ENCODE assay signal across 8 cellular contexts in the genomic region with DNA sequence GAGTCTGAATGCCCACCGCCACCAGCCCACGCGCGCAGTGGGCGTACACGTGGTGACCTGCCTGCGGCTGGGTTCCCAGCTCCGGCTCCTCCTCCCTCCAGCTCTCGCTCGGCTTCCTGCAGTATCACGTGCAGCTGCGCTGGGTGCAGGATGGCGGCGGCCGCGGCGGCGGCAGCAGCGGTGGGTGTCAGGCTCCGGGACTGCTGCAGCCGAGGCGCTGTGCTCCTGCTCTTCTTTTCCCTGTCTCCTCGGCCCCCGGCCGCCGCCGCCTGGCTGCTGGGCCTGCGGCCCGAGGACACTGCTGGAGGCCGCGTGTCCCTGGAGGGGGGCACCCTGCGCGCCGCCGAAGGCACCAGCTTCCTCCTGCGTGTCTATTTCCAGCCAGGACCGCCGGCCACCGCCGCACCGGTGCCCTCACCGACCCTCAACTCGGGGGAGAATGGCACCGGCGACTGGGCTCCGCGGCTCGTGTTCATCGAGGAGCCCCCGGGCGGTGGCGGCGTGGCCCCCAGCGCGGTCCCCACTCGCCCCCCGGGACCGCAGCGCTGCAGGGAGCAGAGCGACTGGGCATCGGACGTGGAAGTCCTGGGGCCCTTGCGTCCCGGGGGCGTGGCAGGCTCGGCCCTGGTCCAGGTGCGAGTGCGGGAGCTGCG. TPM values are rescaled to one million over a fixed set of nuclear protein-coding genes. Genes with fewer than 3 reads are reported as not detected.
DNase-seq lines count a peak whose midpoint lies in the region; ATAC-seq and TF ChIP-seq lines count a peak whose summit lies in the region.

A gene (plus strand): TSS at position 119 of the 653 bp plus-strand sequence. CDS start 32 bp downstream, at position 151.

- ATAC-seq in HG03095 (IDR thresholded peaks at IDR 0.05; ENCODE audit: unreplicated experiment), result no peak

- TF ChIP-seq CTCF in HEK293 (tag by site-specific recombination; IDR thresholded peaks at IDR 0.05) (no peak; the same call in 1 of the 2 replicates), astrocyte of the cerebellum (IDR thresholded peaks at IDR 0.05; ENCODE audit: low read depth, low read length, missing control alignments) (no peak)

- POLR2A ChIA-PET in HEK293 (lab: Yijun Ruan, JAX), result interaction anchor here (1.0 to 1.2 kb wide), 2 partner anchors 15 to 101 kb away, joined by 3 read pairs; a partner anchor contains a TSS

- in situ Hi-C loops in astrocyte of the cerebellum (cut with HindIII; ENCODE audit: low sequenced_read_pairs), result no loop called here

- DNase-seq in NCI-H460 (ENCODE audit: extremely low read depth, low read depth) (peak; percentile 22), astrocyte of the cerebellum (ENCODE audit: low read depth) (no peak), inferior parietal cortex (ENCODE audit: extremely low spot score) (peak; percentile 48), NK-92 (lab: John Stamatoyannopoulos, UW; ENCODE audit: unreplicated experiment) (no peak)
- DNase-seq in stimulated activated CD4-positive, alpha-beta T cell treated with anti-CD3 and anti-CD28 coated beads, Interleukin-12 subunit alpha, Interleukin-12 subunit beta, amount 100 ng/mL, for 48 hours (ENCODE audit: low read depth in 2 of 3, low spot score in 1 of 3), result peak in 2 of 3 donors; percentile 1 to 26

- H3K4me1 ChIP-seq in HEK293 (ENCODE audit: control insufficient read depth, insufficient read depth, low read length), result peaks cover 14% of the 10 kb centered on the region

- no peaks in the 10 kb centered on the region for H3K9me3 ChIP-seq in HEK293 (ENCODE audit: control insufficient read depth, insufficient read depth, low read depth, low read length)

- H3K36me3 ChIP-seq in HEK293 (ENCODE audit: control insufficient read depth in 2 of 2, insufficient read depth in 1 of 2, low read length in 2 of 2), result no peaks in the 10 kb centered on the region; a peak in 1 of 3 replicates

- CTCF ChIA-PET in HEK293 (lab: Yijun Ruan, JAX), result interaction anchor here (0.7 kb wide), 1 partner anchor 862 kb away, joined by 3 read pairs; no protein-coding TSS in a partner anchor

- H3K27ac ChIP-seq in HEK293 (ENCODE audit: extremely low read depth, low read depth, low read length), result peak within 1 kb of the TSS; percentile 90

- H3K4me3 ChIP-seq in GM08714 (ENCODE audit: low read length) (peak within 1 kb of the TSS; percentile 65; the same call in 1 of the 2 replicates), HEK293 (ENCODE audit: low read depth, low read length) (peak within 1 kb of the TSS; percentile 39), astrocyte of the cerebellum (ENCODE audit: low read depth, low read length) (peak within 1 kb of the TSS; percentile 44)

TF ChIP-seq in HEK293, 187 proteins besides CTCF, POLR2A, EP300 and RAD21 (continues in another document):
- TF ChIP-seq, protein P1, sequence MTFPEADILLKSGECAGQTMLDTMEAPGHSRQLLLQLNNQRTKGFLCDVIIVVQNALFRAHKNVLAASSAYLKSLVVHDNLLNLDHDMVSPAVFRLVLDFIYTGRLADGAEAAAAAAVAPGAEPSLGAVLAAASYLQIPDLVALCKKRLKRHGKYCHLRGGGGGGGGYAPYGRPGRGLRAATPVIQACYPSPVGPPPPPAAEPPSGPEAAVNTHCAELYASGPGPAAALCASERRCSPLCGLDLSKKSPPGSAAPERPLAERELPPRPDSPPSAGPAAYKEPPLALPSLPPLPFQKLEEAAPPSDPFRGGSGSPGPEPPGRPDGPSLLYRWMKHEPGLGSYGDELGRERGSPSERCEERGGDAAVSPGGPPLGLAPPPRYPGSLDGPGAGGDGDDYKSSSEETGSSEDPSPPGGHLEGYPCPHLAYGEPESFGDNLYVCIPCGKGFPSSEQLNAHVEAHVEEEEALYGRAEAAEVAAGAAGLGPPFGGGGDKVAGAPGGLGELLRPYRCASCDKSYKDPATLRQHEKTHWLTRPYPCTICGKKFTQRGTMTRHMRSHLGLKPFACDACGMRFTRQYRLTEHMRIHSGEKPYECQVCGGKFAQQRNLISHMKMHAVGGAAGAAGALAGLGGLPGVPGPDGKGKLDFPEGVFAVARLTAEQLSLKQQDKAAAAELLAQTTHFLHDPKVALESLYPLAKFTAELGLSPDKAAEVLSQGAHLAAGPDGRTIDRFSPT (tag by site-specific recombination; IDR thresholded peaks at IDR 0.05), result peak; percentile 76
- TF ChIP-seq, protein P2, sequence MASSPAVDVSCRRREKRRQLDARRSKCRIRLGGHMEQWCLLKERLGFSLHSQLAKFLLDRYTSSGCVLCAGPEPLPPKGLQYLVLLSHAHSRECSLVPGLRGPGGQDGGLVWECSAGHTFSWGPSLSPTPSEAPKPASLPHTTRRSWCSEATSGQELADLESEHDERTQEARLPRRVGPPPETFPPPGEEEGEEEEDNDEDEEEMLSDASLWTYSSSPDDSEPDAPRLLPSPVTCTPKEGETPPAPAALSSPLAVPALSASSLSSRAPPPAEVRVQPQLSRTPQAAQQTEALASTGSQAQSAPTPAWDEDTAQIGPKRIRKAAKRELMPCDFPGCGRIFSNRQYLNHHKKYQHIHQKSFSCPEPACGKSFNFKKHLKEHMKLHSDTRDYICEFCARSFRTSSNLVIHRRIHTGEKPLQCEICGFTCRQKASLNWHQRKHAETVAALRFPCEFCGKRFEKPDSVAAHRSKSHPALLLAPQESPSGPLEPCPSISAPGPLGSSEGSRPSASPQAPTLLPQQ (tag by site-specific recombination; IDR thresholded peaks at IDR 0.05), result 0 out of 2 replicates have a peak, but pooled peaks have one; percentile 26
- TF ChIP-seq, protein P3, sequence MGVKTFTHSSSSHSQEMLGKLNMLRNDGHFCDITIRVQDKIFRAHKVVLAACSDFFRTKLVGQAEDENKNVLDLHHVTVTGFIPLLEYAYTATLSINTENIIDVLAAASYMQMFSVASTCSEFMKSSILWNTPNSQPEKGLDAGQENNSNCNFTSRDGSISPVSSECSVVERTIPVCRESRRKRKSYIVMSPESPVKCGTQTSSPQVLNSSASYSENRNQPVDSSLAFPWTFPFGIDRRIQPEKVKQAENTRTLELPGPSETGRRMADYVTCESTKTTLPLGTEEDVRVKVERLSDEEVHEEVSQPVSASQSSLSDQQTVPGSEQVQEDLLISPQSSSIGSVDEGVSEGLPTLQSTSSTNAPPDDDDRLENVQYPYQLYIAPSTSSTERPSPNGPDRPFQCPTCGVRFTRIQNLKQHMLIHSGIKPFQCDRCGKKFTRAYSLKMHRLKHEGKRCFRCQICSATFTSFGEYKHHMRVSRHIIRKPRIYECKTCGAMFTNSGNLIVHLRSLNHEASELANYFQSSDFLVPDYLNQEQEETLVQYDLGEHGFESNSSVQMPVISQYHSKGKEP (tag by site-specific recombination; IDR thresholded peaks at IDR 0.05), result peak; percentile 22; the same call in 1 of the 2 replicates
- peak; percentile 96 for TF ChIP-seq ZFHX2 (tag by site-specific recombination; conservative IDR thresholded peaks at IDR 0.05)
- 0 out of 2 replicates have a peak, but pooled peaks have one; percentile 46 for TF ChIP-seq ZXDB (tag by site-specific recombination; IDR thresholded peaks at IDR 0.05)
- no peak for TF ChIP-seq HOXD13 (CRISPR knock-in tag; IDR thresholded peaks at IDR 0.05; ENCODE audit: borderline replicate concordance)
- TF ChIP-seq ZSCAN23 (tag by site-specific recombination; IDR thresholded peaks at IDR 0.05), result no peak
- TF ChIP-seq ZNF548 (tag by site-specific recombination; IDR thresholded peaks at IDR 0.05), result no peak
- peak; percentile 29; the same call in 1 of the 2 replicates for TF ChIP-seq SP2 (tag by site-specific recombination; IDR thresholded peaks at IDR 0.05)
- TF ChIP-seq, protein P4, sequence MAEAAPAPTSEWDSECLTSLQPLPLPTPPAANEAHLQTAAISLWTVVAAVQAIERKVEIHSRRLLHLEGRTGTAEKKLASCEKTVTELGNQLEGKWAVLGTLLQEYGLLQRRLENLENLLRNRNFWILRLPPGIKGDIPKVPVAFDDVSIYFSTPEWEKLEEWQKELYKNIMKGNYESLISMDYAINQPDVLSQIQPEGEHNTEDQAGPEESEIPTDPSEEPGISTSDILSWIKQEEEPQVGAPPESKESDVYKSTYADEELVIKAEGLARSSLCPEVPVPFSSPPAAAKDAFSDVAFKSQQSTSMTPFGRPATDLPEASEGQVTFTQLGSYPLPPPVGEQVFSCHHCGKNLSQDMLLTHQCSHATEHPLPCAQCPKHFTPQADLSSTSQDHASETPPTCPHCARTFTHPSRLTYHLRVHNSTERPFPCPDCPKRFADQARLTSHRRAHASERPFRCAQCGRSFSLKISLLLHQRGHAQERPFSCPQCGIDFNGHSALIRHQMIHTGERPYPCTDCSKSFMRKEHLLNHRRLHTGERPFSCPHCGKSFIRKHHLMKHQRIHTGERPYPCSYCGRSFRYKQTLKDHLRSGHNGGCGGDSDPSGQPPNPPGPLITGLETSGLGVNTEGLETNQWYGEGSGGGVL (tag by site-specific recombination; IDR thresholded peaks at IDR 0.05), result 0 out of 2 replicates have a peak, but pooled peaks have one; percentile 12
- peak; percentile 70 for TF ChIP-seq ZIC2 (tag by site-specific recombination; IDR thresholded peaks at IDR 0.05)
- TF ChIP-seq ZNF335 (tag by site-specific recombination; conservative IDR thresholded peaks at IDR 0.05), result peak; percentile 75
- no peak for TF ChIP-seq SCRT2 (tag by site-specific recombination; IDR thresholded peaks at IDR 0.05)
- no peak for TF ChIP-seq MEIS1 (CRISPR knock-in tag; IDR thresholded peaks at IDR 0.05; ENCODE audit: borderline replicate concordance)
- TF ChIP-seq, protein P5, sequence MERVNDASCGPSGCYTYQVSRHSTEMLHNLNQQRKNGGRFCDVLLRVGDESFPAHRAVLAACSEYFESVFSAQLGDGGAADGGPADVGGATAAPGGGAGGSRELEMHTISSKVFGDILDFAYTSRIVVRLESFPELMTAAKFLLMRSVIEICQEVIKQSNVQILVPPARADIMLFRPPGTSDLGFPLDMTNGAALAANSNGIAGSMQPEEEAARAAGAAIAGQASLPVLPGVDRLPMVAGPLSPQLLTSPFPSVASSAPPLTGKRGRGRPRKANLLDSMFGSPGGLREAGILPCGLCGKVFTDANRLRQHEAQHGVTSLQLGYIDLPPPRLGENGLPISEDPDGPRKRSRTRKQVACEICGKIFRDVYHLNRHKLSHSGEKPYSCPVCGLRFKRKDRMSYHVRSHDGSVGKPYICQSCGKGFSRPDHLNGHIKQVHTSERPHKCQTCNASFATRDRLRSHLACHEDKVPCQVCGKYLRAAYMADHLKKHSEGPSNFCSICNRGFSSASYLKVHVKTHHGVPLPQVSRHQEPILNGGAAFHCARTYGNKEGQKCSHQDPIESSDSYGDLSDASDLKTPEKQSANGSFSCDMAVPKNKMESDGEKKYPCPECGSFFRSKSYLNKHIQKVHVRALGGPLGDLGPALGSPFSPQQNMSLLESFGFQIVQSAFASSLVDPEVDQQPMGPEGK (tag by site-specific recombination; IDR thresholded peaks at IDR 0.05), result peak; percentile 73
- no peak for TF ChIP-seq ZNF23 (tag by site-specific recombination; IDR thresholded peaks at IDR 0.05; ENCODE audit: borderline replicate concordance)
- 0 out of 2 replicates have a peak, but pooled peaks have one; percentile 29 for TF ChIP-seq IKZF3 (tag by site-specific recombination; IDR thresholded peaks at IDR 0.05)

RNA-seq across cellular contexts. Expression of the gene that starts here (rescaled TPM):
- 1.8 and 2.5 TPM in 2 replicates for total RNA-seq in NCI-H460 (2014; rRNA removed; shearing (Covaris generic))
- 1.9 and 2.2 TPM in 2 replicates for polyA plus RNA-seq in NCI-H460 (2014; cell fraction: nucleus; rRNA removed)

Comparison
In these comparisons a context has a peak if more than half of its experiments do, and no peak if none do; other contexts are left out.
1. DNase-seq: peak in NCI-H460 (single experiment), inferior parietal cortex (single experiment) and stimulated activated CD4-positive, alpha-beta T cell treated with anti-CD3 and anti-CD28 coated beads, Interleukin-12 subunit alpha, Interleukin-12 subunit beta, amount 100 ng/mL, for 48 hours (2 of 3); none in astrocyte of the cerebellum (single experiment) and NK-92 (single experiment).
2. Peak in every context shown above with its lines, with median percentiles within 50 percentile points of each other: H3K4me3 ChIP-seq.